In the genomic region with DNA sequence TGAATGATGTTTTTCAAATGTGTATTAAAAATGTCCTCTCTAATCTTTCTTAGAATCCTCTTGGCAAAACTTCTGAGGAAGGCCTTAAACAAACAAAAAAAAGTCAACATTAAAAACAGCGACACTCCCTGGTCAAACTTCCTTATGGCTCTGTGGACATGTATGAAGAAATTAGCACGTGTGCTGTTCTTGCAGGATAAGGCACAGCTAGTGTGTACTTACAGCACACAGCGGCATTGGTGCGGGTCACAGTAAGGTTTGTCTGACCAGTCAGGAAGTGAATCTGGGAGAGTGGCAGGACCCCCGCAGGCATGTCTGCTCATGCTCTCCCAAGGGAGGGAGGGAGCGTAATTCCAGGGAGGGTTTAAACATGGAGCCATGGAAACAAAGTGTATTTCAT, we compare ENCODE assay signal across 16 cellular contexts. TPM values are rescaled to one million over a fixed set of nuclear protein-coding genes. Genes with fewer than 3 reads are reported as not detected.
DNase-seq lines count a peak whose midpoint lies in the region; ATAC-seq, FAIRE-seq and TF ChIP-seq lines count a peak whose summit lies in the region.
"Had no signal": no experiment of that assay in that cellular context is flagged by ENCODE, and none has a peak within 500 bp of the region (broad histone marks: within the 10 kb centered on the region; RNA-seq: fewer than 3 reads in every experiment).

No MANE protein-coding gene starts in this region.

- H3K9me3 Mint-ChIP-seq in natural killer cell = no peaks in the 10 kb centered on the region
- H3K9me3 Mint-ChIP-seq: activated naive CD4-positive, alpha-beta T cell treated with anti-CD3 and anti-CD28 coated beads, Interleukin-2, amount 50 U/mL, for 24 hours had no signal

- no peak overlapping the region for H3K18ac ChIP-seq in IMR-90 (ENCODE audit: low read depth, low read length)

- dilution Hi-C loops in IMR-90 (cut with HindIII; ENCODE audit: low sequenced_read_pairs, unreplicated experiment) = no loop called here

- DNase-seq in A673 (ENCODE audit: low spot score) (peak; percentile 17), IMR-90 (peak; percentile 20), K562 (ENCODE audit: extremely low read depth in 1 of 4, low spot score in 3 of 4) (peak; percentile 37 to 46 (median 42)), lower lobe of right lung (no peak), natural killer cell (no peak), GDM1 (lab: John Stamatoyannopoulos, UW) (no peak)
- DNase-seq: midbrain; NCI-H526 treated with DMSO at 0.1 percent for 48 hours; SHP77 treated with DMSO at 0.1 percent for 48 hours; stimulated activated CD4-positive, alpha-beta T cell treated with anti-CD3 and anti-CD28 coated beads, Interleukin-2, amount 100 ng/mL, for 48 hours; WERI-Rb-1 had no signal

- H4K91ac ChIP-seq in IMR-90 (ENCODE audit: insufficient read depth, low read depth, low read length) = no peak overlapping the region

- no peak overlapping the region for H2BK5ac ChIP-seq in IMR-90 (ENCODE audit: low read depth, low read length, poor library complexity, severe bottlenecking)

- TF ChIP-seq CTCF in A673 (conservative IDR thresholded peaks at IDR 0.05; ENCODE audit: low read depth, low read length) (no peak), IMR-90 (conservative IDR thresholded peaks at IDR 0.05; ENCODE audit: low read depth, low read length) (peak; percentile 25), K562 (IDR thresholded peaks at IDR 0.05 in 2 of 3, conservative IDR thresholded peaks at IDR 0.05 in 1 of 3; ENCODE audit: insufficient read depth in 2 of 3, low read depth in 1 of 3, low read length in 3 of 3) (peak; percentile 39 to 68 (median 61); a peak in 5 of 6 replicates), lower lobe of right lung (IDR thresholded peaks at IDR 0.05) (peak; percentile 24), natural killer cell (IDR thresholded peaks at IDR 0.05) (no peak)

- H3K79me1 ChIP-seq in IMR-90 (ENCODE audit: low read depth in 1 of 2, low read length in 2 of 2) = no peaks in the 10 kb centered on the region

- no peaks in the 10 kb centered on the region for H3K4me1 ChIP-seq in A673 (ENCODE audit: insufficient read depth, low read length, poor library complexity, severe bottlenecking)
- H3K4me1 ChIP-seq in IMR-90 (ENCODE audit: control insufficient read depth, insufficient read depth, low read length) = no peaks in the 10 kb centered on the region; the same call in 1 of the 2 replicates
- peaks cover 0 to 4% of the 10 kb centered on the region in 2 experiments; a peak in 2 of 5 replicates for H3K4me1 ChIP-seq in K562 (replicated peaks in 1 of 2; ENCODE audit: control insufficient read depth in 2 of 2, insufficient read depth in 2 of 2, low read length in 2 of 2)
- H3K4me1 ChIP-seq in lower lobe of right lung = no peaks in the 10 kb centered on the region
- H3K4me1 ChIP-seq: BLaER1 had no signal

- peak; percentile 79 for FAIRE-seq in K562 (lab: Jason Lieb, UNC)

- no peaks in the 10 kb centered on the region for H3K27me3 ChIP-seq in A673 (replicated peaks; ENCODE audit: insufficient read depth, low read depth, low read length, poor library complexity)
- no peaks in the 10 kb centered on the region for H3K27me3 ChIP-seq in IMR-90 (ENCODE audit: control insufficient read depth, insufficient read depth, low read length)
- H3K27me3 ChIP-seq in K562 (ENCODE audit: control insufficient read depth in 2 of 2, insufficient read depth in 2 of 2, low read length in 2 of 2) = peaks cover 9 to 28% of the 10 kb centered on the region in 2 experiments; a peak in 4 of 5 replicates
- no peaks in the 10 kb centered on the region for H3K27me3 ChIP-seq in lower lobe of right lung (ENCODE audit: low read depth)
- H3K27me3 ChIP-seq: BLaER1 had no signal

- CTCF ChIA-PET in A673 (lab: Charles Lee) (no interaction called here), IMR-90 (lab: Yijun Ruan, JAX) (interaction anchor here (1.6 kb wide), 1 partner anchor 22 kb away, joined by 5 read pairs; no protein-coding TSS in a partner anchor), K562 (lab: Yijun Ruan, JAX; ENCODE audit: low intra/inter-chr PET ratio) (interaction anchor here (1.5 kb wide), 1 partner anchor 297 kb away, joined by 4 read pairs; no protein-coding TSS in a partner anchor)

- no peak overlapping the region for H3K23ac ChIP-seq in IMR-90 (ENCODE audit: low read depth, low read length)

- H2AK5ac ChIP-seq in IMR-90 (ENCODE audit: low read depth, low read length) = no peak overlapping the region

- no peak overlapping the region for H3K56ac ChIP-seq in IMR-90 (ENCODE audit: extremely low read depth, insufficient read depth, low read length)

- TF ChIP-seq EP300 in K562 (IDR thresholded peaks at IDR 0.05; ENCODE audit: low read length) = no peak

- no peaks in the 10 kb centered on the region for H4K20me1 ChIP-seq in IMR-90 (ENCODE audit: insufficient read depth, low read length)
- H4K20me1 ChIP-seq in K562 (replicated peaks; ENCODE audit: control insufficient read depth, insufficient read depth, low read length) = no peaks in the 10 kb centered on the region
- H4K20me1 ChIP-seq: BLaER1 had no signal

- no TSS peak for BruUV-seq in A673 (replicated peaks; lab: Mats Ljungman, UMichigan)
- no TSS peak for BruUV-seq in IMR-90 (replicated peaks; lab: Mats Ljungman, UMichigan)
- no TSS peak for BruUV-seq in K562 (replicated peaks; lab: Mats Ljungman, UMichigan)

- no peak overlapping the region for H2AK9ac ChIP-seq in IMR-90 (replicated peaks; ENCODE audit: low read depth, low read length, poor library complexity)

- H3K14ac ChIP-seq in IMR-90 (replicated peaks; ENCODE audit: low read depth, low read length) = no peak overlapping the region

- H3K9me3 ChIP-seq in A673 (ENCODE audit: low read depth, low read length, poor library complexity, severe bottlenecking) (no peaks in the 10 kb centered on the region), IMR-90 (ENCODE audit: control insufficient read depth, insufficient read depth, low read length) (no peaks in the 10 kb centered on the region), K562 (replicated peaks; ENCODE audit: control insufficient read depth, insufficient read depth, low read depth, low read length) (no peaks in the 10 kb centered on the region), lower lobe of right lung (no peaks in the 10 kb centered on the region)
- H3K9me3 ChIP-seq: BLaER1 had no signal

- in situ Hi-C loops in IMR-90 (cut with MboI; ENCODE audit: low sequenced_read_pairs) (no loop called here), K562 (cut with MboI) (no loop called here)

- H3K27ac ChIP-seq in A673 (ENCODE audit: low read depth, low read length, poor library complexity, severe bottlenecking) (no peak overlapping the region), IMR-90 (ENCODE audit: insufficient read depth, low read length) (no peak overlapping the region), K562 (ENCODE audit: extremely low read depth, low read depth, low read length) (no peak overlapping the region), lower lobe of right lung (no peak overlapping the region)
- H3K27ac ChIP-seq: BLaER1, coronary artery, WERI-Rb-1 had no signal

- POLR2A ChIA-PET in A673 (lab: Charles Lee; ENCODE audit: low non-redundant PET) (no interaction called here), IMR-90 (lab: Charles Lee; ENCODE audit: unreplicated experiment) (no interaction called here), K562 (lab: Yijun Ruan, JAX) (interaction anchor here (1.6 kb wide), 1 partner anchor 19 kb away, joined by 5 read pairs; no protein-coding TSS in a partner anchor)

- no peak overlapping the region for H4K8ac ChIP-seq in IMR-90 (ENCODE audit: low read depth in 2 of 2, low read length in 2 of 2)

- no peaks in the 10 kb centered on the region for H3K79me2 ChIP-seq in K562 (ENCODE audit: control insufficient read depth, insufficient read depth, low read length)

- H3K36me3 ChIP-seq in A673 (ENCODE audit: insufficient read depth, low read length, poor library complexity, severe bottlenecking) = no peaks in the 10 kb centered on the region
- no peaks in the 10 kb centered on the region for H3K36me3 ChIP-seq in IMR-90 (ENCODE audit: control insufficient read depth, insufficient read depth, low read length)
- H3K36me3 ChIP-seq in K562 (ENCODE audit: control insufficient read depth, insufficient read depth, low read length) = no peaks in the 10 kb centered on the region
- H3K36me3 ChIP-seq in lower lobe of right lung = no peaks in the 10 kb centered on the region
- H3K36me3 ChIP-seq: BLaER1, WERI-Rb-1 had no signal

- H3K4me2 ChIP-seq in IMR-90 (ENCODE audit: low read depth, low read length) = no peak overlapping the region
- no peak overlapping the region for H3K4me2 ChIP-seq in K562 (ENCODE audit: insufficient read depth, low read length)
- H3K4me2 ChIP-seq: BLaER1 had no signal

- no peak for TF ChIP-seq POLR2A in IMR-90 (IDR thresholded peaks at IDR 0.05; ENCODE audit: low read depth, low read length)
- TF ChIP-seq POLR2A in K562 (conservative IDR thresholded peaks at IDR 0.05) = no peak

- intact Hi-C loops in A673 (cut with micrococcal nuclease; ENCODE audit: unreplicated experiment) = no loop called here
- intact Hi-C loops in IMR-90 (cut with micrococcal nuclease) = no loop called here
- intact Hi-C loops in K562 (cut with micrococcal nuclease) = loop anchor here (1.0 kb wide), 1 partner anchor 22 kb away; no protein-coding TSS in a partner anchor
- intact Hi-C loops in lower lobe of right lung (cut with DNase I) = no loop called here
- intact Hi-C loops in natural killer cell (cut with micrococcal nuclease) = no loop called here

- 50% methylated on average over 2 of the region's 6 CpGs; no CpG with 5 or more reads in 1 of the 2 experiments for WGBS in IMR-90 (ENCODE audit: extremely low coverage in 2 of 2, insufficient read length in 1 of 2), 2 experiments
- 16% methylated on average over 6 of the region's 6 CpGs for WGBS in K562 (ENCODE audit: insufficient coverage, low coverage, missing lambda C conversion rate)

- H3K9ac ChIP-seq in IMR-90 (ENCODE audit: low read depth, low read length) = no peak overlapping the region
- H3K9ac ChIP-seq in K562 (ENCODE audit: insufficient read depth in 1 of 2, low read depth in 2 of 2, low read length in 2 of 2) = no peak overlapping the region
- H3K9ac ChIP-seq: BLaER1 had no signal

- H3K9me1 ChIP-seq in IMR-90 (ENCODE audit: insufficient read depth, low read length) = no peaks in the 10 kb centered on the region
- H3K9me1 ChIP-seq in K562 (ENCODE audit: control insufficient read depth, insufficient read depth, low read length) = no peaks in the 10 kb centered on the region

- H3K27ac Mint-ChIP-seq in natural killer cell = no peak overlapping the region
- H3K27ac Mint-ChIP-seq: activated naive CD4-positive, alpha-beta T cell treated with anti-CD3 and anti-CD28 coated beads, Interleukin-2, amount 50 U/mL, for 24 hours had no signal

- H2AFZ ChIP-seq in IMR-90 (replicated peaks; ENCODE audit: low read length, poor library complexity) (peak overlapping the region; percentile 47), K562 (ENCODE audit: low read depth, low read length) (peak overlapping the region; percentile 49)

- no peaks in the 10 kb centered on the region for H3K27me3 Mint-ChIP-seq in natural killer cell (ENCODE audit: low read depth in 2 of 2)
- H3K27me3 Mint-ChIP-seq: activated naive CD4-positive, alpha-beta T cell treated with anti-CD3 and anti-CD28 coated beads, Interleukin-2, amount 50 U/mL, for 24 hours had no signal

- no peak overlapping the region for H2BK15ac ChIP-seq in IMR-90 (ENCODE audit: low read depth, low read length)

- no peak overlapping the region for H2BK20ac ChIP-seq in IMR-90 (ENCODE audit: low read depth, low read length)

- H2BK120ac ChIP-seq in IMR-90 (ENCODE audit: low read depth, low read length) = no peak overlapping the region

- TF ChIP-seq RAD21 in IMR-90 (IDR thresholded peaks at IDR 0.05; ENCODE audit: low read length) = no peak
- peak; percentile 41 to 54 for TF ChIP-seq RAD21 in K562 (CRISPR knock-in tag; conservative IDR thresholded peaks at IDR 0.05 in 1 of 2, IDR thresholded peaks at IDR 0.05 in 1 of 2)

- H3K4me3 Mint-ChIP-seq in natural killer cell = no peak overlapping the region
- H3K4me3 Mint-ChIP-seq: activated naive CD4-positive, alpha-beta T cell treated with anti-CD3 and anti-CD28 coated beads, Interleukin-2, amount 50 U/mL, for 24 hours had no signal

- no peaks in the 10 kb centered on the region for H3K4me1 Mint-ChIP-seq in natural killer cell
- H3K4me1 Mint-ChIP-seq: activated naive CD4-positive, alpha-beta T cell treated with anti-CD3 and anti-CD28 coated beads, Interleukin-2, amount 50 U/mL, for 24 hours had no signal

- H4K5ac ChIP-seq in IMR-90 (ENCODE audit: low read depth, low read length) = no peak overlapping the region

- H3K4me3 ChIP-seq in A673 (ENCODE audit: low read depth, low read length, poor library complexity, severe bottlenecking) = no peak overlapping the region
- no peak overlapping the region for H3K4me3 ChIP-seq in IMR-90 (ENCODE audit: insufficient read depth, low read depth, low read length)
- H3K4me3 ChIP-seq in K562 = no peak overlapping the region
- no peak overlapping the region for H3K4me3 ChIP-seq in lower lobe of right lung
- H3K4me3 ChIP-seq: BLaER1, coronary artery had no signal

- ATAC-seq in IMR-90 (ENCODE audit: low read depth) = no peak
- ATAC-seq in K562 = peak; percentile 91
- peak; percentile 65 to 75 for ATAC-seq in lower lobe of right lung
- no peak for ATAC-seq in GM19023 (IDR thresholded peaks at IDR 0.05; ENCODE audit: unreplicated experiment)
- no peak for ATAC-seq in natural killer cell
- ATAC-seq in GM18511 (IDR thresholded peaks at IDR 0.05; ENCODE audit: unreplicated experiment) = no peak

- H3K4ac ChIP-seq in IMR-90 (ENCODE audit: low read depth, low read length) = no peak overlapping the region

- no peaks in the 10 kb centered on the region for H3K36me3 Mint-ChIP-seq in natural killer cell

RNA-seq across cellular contexts. Expression of gene SLC22A1, which starts 38.8 kb away (rescaled TPM):
- total RNA-seq in A673 (2021) (1.6 and 3.3 TPM in 2 replicates), IMR-90 (2012; rRNA removed) (0.28 TPM in 1 of 2 replicates, not detected in the other), K562 (2014; rRNA removed) (0.37 TPM in 1 of 2 replicates, not detected in the other), K562 (2014; rRNA removed; fragmentation: Illumina TruSeq; extraction: Trizol) (0.18 and 0.19 TPM in 2 replicates), K562 (2015; rRNA removed; fragmentation: Illumina TruSeq; extraction: Trizol) (0.33 and 0.45 TPM in 2 replicates), K562 (2021) (0.54 and 0.60 TPM in 2 replicates), lower lobe of right lung (2.6 TPM), natural killer cell (1 to 10 TPM; 1.4 to 4.5 (median 3.0) TPM)
- polyA plus RNA-seq in IMR-90 (2012; rRNA removed) (0.09 and 0.10 TPM in 2 replicates), K562 (2011; rRNA removed) (0.08 and 0.26 TPM in 2 replicates), K562 (2014; fragmentation: Illumina TruSeq; extraction: Trizol) (0.12 TPM in 1 of 2 replicates, not detected in the other), K562 (2014; fragmentation: Nextera tagmentation; extraction: Ambion mirVana) (under 1 TPM in 1 of 2 experiments, not detected in 1; 0.11 TPM), K562 (2014; rRNA removed) (0.24 TPM in 1 of 2 replicates, not detected in the other)
- 0.08 TPM in 1 of 2 replicates, not detected in the other for polyA plus RNA-seq in IMR-90 (2012; cell fraction: cytosol; rRNA removed)
- 0.60 and 1.0 TPM in 2 replicates for polyA plus RNA-seq in IMR-90 (2012; cell fraction: nucleus; rRNA removed; ENCODE audit: low replicate concordance)
- 0.86 and 0.93 TPM in 2 replicates for total RNA-seq in K562 (2011; cell fraction: chromatin; rRNA removed; ENCODE audit: low replicate concordance)
- 0.67 and 0.79 TPM in 2 replicates for total RNA-seq in K562 (2011; cell fraction: nucleolus; rRNA removed)
- 1.5 and 1.9 TPM in 2 replicates for total RNA-seq in K562 (2011; cell fraction: nucleoplasm; rRNA removed)
- polyA plus RNA-seq in K562 (2011; cell fraction: cytosol; rRNA removed) = 0.18 TPM in 1 of 2 replicates, not detected in the other
- polyA plus RNA-seq in K562 (2011; cell fraction: nucleus; rRNA removed) = 0.60 and 0.74 TPM in 2 replicates
- 0.14 and 0.25 TPM in 2 replicates for polyA plus RNA-seq in K562 (2012)
- 0.33 and 0.56 TPM in 2 replicates for polyA minus RNA-seq in K562 (2011; rRNA and poly(A)+ RNA removed)
- not detected in 2 replicates for polyA minus RNA-seq in K562 (2011; cell fraction: cytosol; rRNA and poly(A)+ RNA removed)
- polyA minus RNA-seq in K562 (2011; cell fraction: nucleus; rRNA and poly(A)+ RNA removed) = 0.67 TPM in 2 replicates

Comparison
In these comparisons a context has a peak if more than half of its experiments do, and no peak if none do; other contexts are left out.
1. DNase-seq: peak in A673 (single experiment), IMR-90 (single experiment) and K562 (4 of 4); none in lower lobe of right lung (single experiment), natural killer cell (single experiment) and GDM1 (single experiment).
2. CTCF ChIP-seq: peak in IMR-90 (single experiment), K562 (3 of 3) and lower lobe of right lung (single experiment); none in A673 (single experiment) and natural killer cell (single experiment).
3. ATAC-seq: peak in K562 (single experiment) and lower lobe of right lung (2 of 2); none in IMR-90 (single experiment), GM19023 (single experiment), natural killer cell (0 of 3) and GM18511 (single experiment).